ENCODE assay signal across 1 cellular context in the genomic region with DNA sequence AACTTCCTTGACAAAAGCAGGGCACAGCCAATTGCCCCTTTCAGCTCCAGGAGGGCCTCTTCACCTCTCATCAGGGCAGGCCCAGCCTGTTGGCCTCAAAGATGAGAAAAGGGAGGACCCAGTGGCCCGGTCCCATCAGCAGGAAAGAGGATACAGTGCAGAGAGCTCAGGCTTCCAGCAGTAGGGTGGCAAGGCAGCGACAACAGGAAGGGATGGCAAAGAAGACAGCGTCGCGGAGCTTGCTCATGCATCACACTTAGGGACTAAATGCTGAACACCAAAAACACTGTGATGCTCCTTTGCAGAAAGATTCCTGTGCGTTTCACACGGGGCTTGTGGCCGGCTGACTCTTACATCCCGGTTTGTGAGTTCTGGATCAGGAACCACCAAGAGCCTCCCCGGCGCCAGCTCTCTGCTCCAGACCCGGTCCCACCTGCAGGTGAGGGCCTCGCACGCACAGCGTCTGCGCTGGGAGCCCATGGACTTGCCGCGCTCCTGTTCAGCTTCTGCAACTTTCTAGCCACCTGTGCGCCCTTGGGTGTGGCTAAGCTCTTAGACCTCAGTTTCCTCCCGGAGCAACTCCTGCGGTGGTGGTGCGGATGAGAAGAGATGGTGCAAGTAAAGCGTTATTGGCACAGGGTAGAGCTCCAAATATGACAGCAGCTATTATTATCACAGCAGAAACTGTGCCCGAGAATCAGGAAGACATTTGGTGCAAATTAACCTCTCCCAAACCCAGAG.
TF ChIP-seq lines count a peak whose summit lies in the region.

No MANE protein-coding gene starts in this region.

TF ChIP-seq in H1, 55 proteins besides CTCF, POLR2A, EP300 and RAD21:
- TF ChIP-seq HDAC6 (IDR thresholded peaks at IDR 0.05; ENCODE audit: low read depth, low read length) (no peak), ATF3 (IDR thresholded peaks at IDR 0.05; ENCODE audit: insufficient read depth, low read depth, low read length) (no peak), NANOG (IDR thresholded peaks at IDR 0.05; ENCODE audit: insufficient read depth, low read depth, low read length, poor library complexity, severe bottlenecking) (no peak), CEBPB (IDR thresholded peaks at IDR 0.05; ENCODE audit: low read depth, low read length) (no peak), ZNF274 (IDR thresholded peaks at IDR 0.05; ENCODE audit: borderline replicate concordance, extremely low read depth, low read length) (no peak), RXRA (IDR thresholded peaks at IDR 0.05; ENCODE audit: insufficient read depth, low read depth, low read length) (no peak), TEAD4 (IDR thresholded peaks at IDR 0.05; ENCODE audit: low read depth, low read length) (no peak), EGR1 (IDR thresholded peaks at IDR 0.05; ENCODE audit: borderline replicate concordance, low read depth, low read length) (no peak), ATF2 (IDR thresholded peaks at IDR 0.05; ENCODE audit: low read length) (no peak), KDM5A (IDR thresholded peaks at IDR 0.05; ENCODE audit: low read length) (no peak), TCF12 (IDR thresholded peaks at IDR 0.05; ENCODE audit: low read depth, low read length) (no peak), FOSL1 (IDR thresholded peaks at IDR 0.05; ENCODE audit: insufficient read depth, low read depth, low read length) (no peak), CHD2 (IDR thresholded peaks at IDR 0.05; ENCODE audit: low read length) (no peak), SUZ12 (IDR thresholded peaks at IDR 0.05; ENCODE audit: low read length) (no peak), SIRT6 (IDR thresholded peaks at IDR 0.05; ENCODE audit: low read length) (no peak), TBP (IDR thresholded peaks at IDR 0.05; ENCODE audit: low read depth, low read length) (no peak), POU5F1 (IDR thresholded peaks at IDR 0.05; ENCODE audit: low read depth, low read length) (no peak)
- TF ChIP-seq, protein P1, sequence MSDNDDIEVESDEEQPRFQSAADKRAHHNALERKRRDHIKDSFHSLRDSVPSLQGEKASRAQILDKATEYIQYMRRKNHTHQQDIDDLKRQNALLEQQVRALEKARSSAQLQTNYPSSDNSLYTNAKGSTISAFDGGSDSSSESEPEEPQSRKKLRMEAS (IDR thresholded peaks at IDR 0.05): no peak
- TF ChIP-seq, protein P2, sequence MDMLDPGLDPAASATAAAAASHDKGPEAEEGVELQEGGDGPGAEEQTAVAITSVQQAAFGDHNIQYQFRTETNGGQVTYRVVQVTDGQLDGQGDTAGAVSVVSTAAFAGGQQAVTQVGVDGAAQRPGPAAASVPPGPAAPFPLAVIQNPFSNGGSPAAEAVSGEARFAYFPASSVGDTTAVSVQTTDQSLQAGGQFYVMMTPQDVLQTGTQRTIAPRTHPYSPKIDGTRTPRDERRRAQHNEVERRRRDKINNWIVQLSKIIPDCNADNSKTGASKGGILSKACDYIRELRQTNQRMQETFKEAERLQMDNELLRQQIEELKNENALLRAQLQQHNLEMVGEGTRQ (IDR thresholded peaks at IDR 0.05; ENCODE audit: low read length): no peak
